In the genomic region with DNA sequence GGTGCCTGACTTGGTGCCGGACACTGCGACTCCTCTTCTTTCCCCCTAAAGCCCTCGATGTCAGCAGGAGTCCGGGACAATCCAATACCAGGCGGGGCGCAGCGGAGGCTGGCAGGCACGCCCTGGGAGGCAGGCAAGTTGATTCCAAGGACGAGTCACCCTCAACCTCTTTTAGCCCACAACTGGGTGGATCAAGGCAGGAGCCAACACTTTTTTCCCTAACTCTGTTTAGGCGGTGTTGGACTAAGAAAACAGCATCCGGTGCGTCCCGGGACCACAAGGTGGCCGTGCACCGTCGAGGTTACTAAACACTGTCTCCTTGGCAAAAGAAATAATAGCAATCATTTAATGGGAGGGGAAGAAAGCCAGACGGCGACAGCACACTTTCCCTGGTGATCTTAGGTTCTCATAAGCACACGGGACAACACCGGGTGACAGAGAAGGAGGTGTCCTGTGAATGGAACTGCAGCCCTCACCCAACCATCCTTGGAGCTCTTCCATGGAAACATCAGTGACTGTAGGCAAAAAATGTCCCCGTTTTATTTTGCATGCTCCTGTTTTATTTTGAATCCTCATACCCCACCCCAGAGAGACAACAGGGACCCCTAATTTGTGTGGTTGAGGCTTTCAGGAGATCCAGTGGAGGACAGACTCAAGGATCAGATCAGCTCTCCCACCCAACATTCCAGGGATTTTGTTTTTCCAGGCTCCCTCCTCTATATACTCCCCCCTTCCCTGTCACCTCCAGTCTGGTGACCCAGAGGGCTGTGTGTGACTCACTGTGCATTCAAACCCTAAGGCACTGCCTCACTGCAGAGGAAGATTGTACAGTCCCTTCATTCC, we compare ENCODE assay signal across 1 cellular context.
TF ChIP-seq lines count a peak whose summit lies in the region.

No MANE protein-coding gene starts in this region.

TF ChIP-seq in HEK293, 187 proteins besides CTCF, POLR2A, EP300 and RAD21 (continued from another document):
- TF ChIP-seq ZBTB49 (tag by site-specific recombination; IDR thresholded peaks at IDR 0.05; ENCODE audit: low read depth) = no peak
- TF ChIP-seq MYNN (tag by site-specific recombination; IDR thresholded peaks at IDR 0.05; ENCODE audit: borderline replicate concordance) = no peak
- no peak for TF ChIP-seq ZNF155 (tag by site-specific recombination; IDR thresholded peaks at IDR 0.05)
- no peak for TF ChIP-seq ZNF146 (tag by site-specific recombination; IDR thresholded peaks at IDR 0.05)
- no peak for TF ChIP-seq ZNF274 (IDR thresholded peaks at IDR 0.05; ENCODE audit: low read length)
- no peak for TF ChIP-seq ZNF274 (tag by site-specific recombination; IDR thresholded peaks at IDR 0.05; ENCODE audit: borderline replicate concordance)
- TF ChIP-seq ZNF174 (tag by site-specific recombination; IDR thresholded peaks at IDR 0.05) = no peak
- no peak for TF ChIP-seq ZNF768 (tag by site-specific recombination; IDR thresholded peaks at IDR 0.05)
